Comparison of ENCODE assay signal across 17 cellular contexts in genomic region chr7:92749327-92749730, GRCh38.
DNase-seq lines count a peak whose midpoint lies in the region; ATAC-seq, FAIRE-seq and TF ChIP-seq lines count a peak whose summit lies in the region.
"Had no signal": no experiment of that assay in that cellular context is flagged by ENCODE, and none has a peak within 500 bp of the region (broad histone marks: within the 10 kb centered on the region; RNA-seq: fewer than 3 reads in every experiment).

No MANE protein-coding gene starts in this region.

- no peak for TF ChIP-seq RAD21 in GM12878 (IDR thresholded peaks at IDR 0.05; ENCODE audit: insufficient read depth, low read depth, low read length)

- H3K79me2 ChIP-seq in GM12878 (ENCODE audit: control insufficient read depth, insufficient read depth, low read length): peaks cover 11% of the 10 kb centered on the region

- FAIRE-seq in GM12878 (lab: Jason Lieb, UNC): no peak

- H3K36me3 Mint-ChIP-seq in IgD-negative memory B cell (peaks cover 6% of the 10 kb centered on the region), mesothelial cell of epicardium (peaks cover 30% of the 10 kb centered on the region)

- POLR2A ChIA-PET in GM12878 (lab: Charles Lee): interaction anchor here (0.7 kb wide), 1 partner anchor 72 kb away, joined by 6 read pairs; no protein-coding TSS in a partner anchor

- no peak for TF ChIP-seq EP300 in GM12878 (IDR thresholded peaks at IDR 0.05; ENCODE audit: borderline replicate concordance in 1 of 2, control insufficient read depth in 1 of 2, low read depth in 2 of 2, low read length in 2 of 2)

- DNase-seq in EH (ENCODE audit: low read depth) (peak; percentile 30), GM12878 (ENCODE audit: low read depth, low spot score) (no peak), mesothelial cell of epicardium (ENCODE audit: low spot score in 2 of 2, unreplicated experiment in 2 of 2) (no peak), NCI-H2196 treated with DMSO at 0.1 percent for 48 hours (lab: John Stamatoyannopoulos, UW; ENCODE audit: unreplicated experiment) (no peak), sciatic nerve (ENCODE audit: low spot score) (no peak)
- DNase-seq: DMS79 treated with DMSO at 0.1 percent for 48 hours; kidney glomerular epithelial cell; naive thymus-derived CD4-positive, alpha-beta T cell; NCI-H1092 treated with DMSO at 0.1 percent for 48 hours; NCI-H2171; retina; stimulated activated CD4-positive, alpha-beta T cell treated with anti-CD3 and anti-CD28 coated beads, Interleukin-1b, Interleukin-23, amount 100 ng/mL, for 48 hours had no signal

- H3K4me1 Mint-ChIP-seq in IgD-negative memory B cell: peaks cover 3 to 7% (median 4%) of the 10 kb centered on the region in 3 donors
- peaks cover 14% of the 10 kb centered on the region for H3K4me1 Mint-ChIP-seq in mesothelial cell of epicardium

- no peaks in the 10 kb centered on the region for H3K4me1 ChIP-seq in GM12878 (ENCODE audit: control insufficient read depth, insufficient read depth, low read length)

- ATAC-seq in GM12878: 0 out of 3 replicates have a peak, but pooled peaks have one; percentile 36
- no peak for ATAC-seq in sciatic nerve
- no peak for ATAC-seq in HG02571 (IDR thresholded peaks at IDR 0.05; ENCODE audit: unreplicated experiment)
- ATAC-seq: naive thymus-derived CD4-positive, alpha-beta T cell had no signal

- no TSS peak for BruUV-seq in GM12878 (replicated peaks; lab: Mats Ljungman, UMichigan)

- in situ Hi-C loops in GM12878 (cut with MboI): no loop called here

- intact Hi-C loops in GM12878 (cut with micrococcal nuclease; ENCODE audit: unreplicated experiment): no loop called here
- intact Hi-C loops in sciatic nerve (cut with DNase I): no loop called here

- no peak overlapping the region for H3K27ac ChIP-seq in GM12878 (ENCODE audit: control insufficient read depth, insufficient read depth)
- H3K27ac ChIP-seq: C4-2B, tibial nerve had no signal

- H3K27me3 Mint-ChIP-seq in IgD-negative memory B cell (no peaks in the 10 kb centered on the region), mesothelial cell of epicardium (ENCODE audit: low read depth) (no peaks in the 10 kb centered on the region)
- H3K27me3 Mint-ChIP-seq: naive thymus-derived CD4-positive, alpha-beta T cell had no signal

- no peak overlapping the region for H3K9ac ChIP-seq in GM12878 (ENCODE audit: control insufficient read depth, insufficient read depth, low read length)

- H3K36me3 ChIP-seq in GM12878 (ENCODE audit: control insufficient read depth in 2 of 2, insufficient read depth in 2 of 2, low read length in 1 of 2): peaks cover 0 to 1% of the 10 kb centered on the region in 2 experiments; a peak in 2 of 4 replicates
- H3K36me3 ChIP-seq: tibial nerve had no signal

- H2AFZ ChIP-seq in GM12878 (ENCODE audit: control insufficient read depth, low read depth, low read length): no peak overlapping the region

- no peak overlapping the region for H3K4me3 ChIP-seq in GM12878
- H3K4me3 ChIP-seq: tibial nerve had no signal

- RAD21 ChIA-PET in GM12878 (lab: Charles Lee; ENCODE audit: unreplicated experiment): no interaction called here

- TF ChIP-seq CTCF in GM12878 (IDR thresholded peaks at IDR 0.05 in 2 of 3, conservative IDR thresholded peaks at IDR 0.05 in 1 of 3; ENCODE audit: control insufficient read depth in 2 of 3, extremely low read depth in 1 of 3, insufficient read depth in 1 of 3, low read depth in 3 of 3, low read length in 3 of 3): no peak
- no peak for TF ChIP-seq CTCF in mesothelial cell of epicardium (IDR thresholded peaks at IDR 0.05; ENCODE audit: unreplicated experiment)

- H3K4me2 ChIP-seq in GM12878 (ENCODE audit: control insufficient read depth, insufficient read depth): no peak overlapping the region

- no peaks in the 10 kb centered on the region for H3K9me3 Mint-ChIP-seq in IgD-negative memory B cell
- peaks cover 14% of the 10 kb centered on the region for H3K9me3 Mint-ChIP-seq in mesothelial cell of epicardium

- no peak for TF ChIP-seq POLR2A in GM12878 (IDR thresholded peaks at IDR 0.05; ENCODE audit: low read depth, low read length)

- H3K4me3 Mint-ChIP-seq in IgD-negative memory B cell (no peak overlapping the region), mesothelial cell of epicardium (no peak overlapping the region)

- H3K27me3 ChIP-seq in GM12878 (replicated peaks in 1 of 2; ENCODE audit: control insufficient read depth in 2 of 2, insufficient read depth in 2 of 2, low read length in 1 of 2): no peaks in the 10 kb centered on the region
- H3K27me3 ChIP-seq: tibial nerve had no signal

- peaks cover 4% of the 10 kb centered on the region for H3K9me3 ChIP-seq in GM12878 (replicated peaks; ENCODE audit: control insufficient read depth, insufficient read depth, low read length)
- H3K9me3 ChIP-seq: tibial nerve had no signal

- H4K20me1 ChIP-seq in GM12878 (ENCODE audit: control insufficient read depth, insufficient read depth): no peaks in the 10 kb centered on the region

- CTCF ChIA-PET in GM12878 (lab: Yijun Ruan, JAX): no interaction called here

- SMC1A ChIA-PET in GM12878 (lab: Charles Lee; ENCODE audit: uncharacterized antibody, unreplicated experiment): interaction anchor here (0.6 kb wide), 1 partner anchor 11 kb away, joined by 5 read pairs; no protein-coding TSS in a partner anchor

- H3K27ac Mint-ChIP-seq in IgD-negative memory B cell (peak overlapping the region in 2 of 3 donors; percentile 11 to 41), mesothelial cell of epicardium (peak overlapping the region; percentile 2)
- H3K27ac Mint-ChIP-seq: activated naive CD4-positive, alpha-beta T cell treated with anti-CD3 and anti-CD28 coated beads, Interleukin-2, amount 50 U/mL, for 72 hours had no signal

TF ChIP-seq in GM12878, 131 proteins besides CTCF, POLR2A, EP300 and RAD21 (continues in another document):
- no peak for TF ChIP-seq ELK1 (IDR thresholded peaks at IDR 0.05; ENCODE audit: low read depth, low read length)
- TF ChIP-seq NFXL1 (IDR thresholded peaks at IDR 0.05; ENCODE audit: borderline replicate concordance): no peak
- TF ChIP-seq CHD4 (IDR thresholded peaks at IDR 0.05): no peak
- no peak for TF ChIP-seq STAT3 (IDR thresholded peaks at IDR 0.05; ENCODE audit: low read depth, low read length)
- TF ChIP-seq ATF2 (IDR thresholded peaks at IDR 0.05; ENCODE audit: low read length): no peak
- no peak for TF ChIP-seq MAX (IDR thresholded peaks at IDR 0.05; ENCODE audit: low read depth, low read length)
- TF ChIP-seq SRF (IDR thresholded peaks at IDR 0.05; ENCODE audit: low read depth in 2 of 2, low read length in 2 of 2): no peak
- no peak for TF ChIP-seq ZBTB4 (CRISPR knock-in tag; IDR thresholded peaks at IDR 0.05)
- TF ChIP-seq ZNF622 (IDR thresholded peaks at IDR 0.05): no peak
- no peak for TF ChIP-seq MEF2A (IDR thresholded peaks at IDR 0.05; ENCODE audit: insufficient read depth, low read depth, low read length)
- TF ChIP-seq DPF2 (IDR thresholded peaks at IDR 0.05): no peak
- no peak for TF ChIP-seq PML (IDR thresholded peaks at IDR 0.05; ENCODE audit: low read length)
- TF ChIP-seq CBX3 (IDR thresholded peaks at IDR 0.05; ENCODE audit: borderline replicate concordance, low read depth): no peak
